In genomic region chr17:37147301-37147812, GRCh38 we compare ENCODE assay signal across 8 cellular contexts.
DNase-seq lines count a peak whose midpoint lies in the region; ATAC-seq and TF ChIP-seq lines count a peak whose summit lies in the region.

No MANE protein-coding gene starts in this region.

- H3K27me3 ChIP-seq in mucosa of rectum (ENCODE audit: control insufficient read depth in 2 of 2, insufficient read depth in 2 of 2, low read length in 2 of 2) = no peaks in the 10 kb centered on the region
- no peaks in the 10 kb centered on the region for H3K27me3 ChIP-seq in heart left ventricle

- WGBS in heart left ventricle, 4 donors = 77 to 82% (median 81%) methylated on average over 4 of the region's 4 CpGs

- no peak for TF ChIP-seq POLR2A in heart left ventricle (IDR thresholded peaks at IDR 0.05)

- no peak for TF ChIP-seq CTCF in VCaP (conservative IDR thresholded peaks at IDR 0.05)
- no peak for TF ChIP-seq CTCF in heart left ventricle (IDR thresholded peaks at IDR 0.05)

- peak overlapping the region; percentile 9 to 35 for H3K9ac ChIP-seq in mucosa of rectum (ENCODE audit: low read depth in 1 of 2, low read length in 2 of 2)

- DNase-seq in SHP77 (lab: John Stamatoyannopoulos, UW) = no peak
- no peak for DNase-seq in heart left ventricle
- no peak for DNase-seq in NCI-H1436 (lab: John Stamatoyannopoulos, UW)

- H3K36me3 ChIP-seq in mucosa of rectum (ENCODE audit: control insufficient read depth in 2 of 2, insufficient read depth in 2 of 2, low read length in 2 of 2) (no peaks in the 10 kb centered on the region), heart left ventricle (peaks cover 0 to 20% (median 0%) of the 10 kb centered on the region in 9 donors)

- no peaks in the 10 kb centered on the region for H3K9me3 ChIP-seq in mucosa of rectum (ENCODE audit: control insufficient read depth in 2 of 2, low read length in 2 of 2)
- H3K9me3 ChIP-seq in heart left ventricle = no peaks in the 10 kb centered on the region

- ATAC-seq in GM18499 (IDR thresholded peaks at IDR 0.05; ENCODE audit: insufficient read depth, unreplicated experiment) = peak; percentile 57
- peak; percentile 67 for ATAC-seq in HG02840 (IDR thresholded peaks at IDR 0.05; ENCODE audit: low FRiP score, unreplicated experiment)
- no peak for ATAC-seq in GM21528 (IDR thresholded peaks at IDR 0.05; ENCODE audit: low FRiP score, unreplicated experiment)
- ATAC-seq in heart left ventricle = no peak

- H3K4me1 ChIP-seq in mucosa of rectum (ENCODE audit: control insufficient read depth in 2 of 2, insufficient read depth in 2 of 2, low read length in 2 of 2) (peaks cover 0 to 5% of the 10 kb centered on the region in 2 donors), heart left ventricle (peaks cover 0 to 5% (median 0%) of the 10 kb centered on the region in 12 donors)

- H3K4me3 ChIP-seq in mucosa of rectum (ENCODE audit: low read length in 2 of 2) (peak overlapping the region; percentile 26 to 50), heart left ventricle (no peak overlapping the region)

- intact Hi-C loops in heart left ventricle (cut with DNase I) = loop anchor here in 2 of 10 donors (10.0 kb wide), 2 partner anchors 57 to 63 kb away; no protein-coding TSS in a partner anchor

- H3K27ac ChIP-seq in VCaP (peak overlapping the region; percentile 72), mucosa of rectum (ENCODE audit: low read depth in 2 of 2, low read length in 2 of 2) (peak overlapping the region; percentile 45 to 62), heart left ventricle (no peak overlapping the region)

Comparison
In these comparisons a context has a peak if more than half of its experiments do, and no peak if none do; other contexts are left out.
1. ATAC-seq: peak in GM18499 (single experiment) and HG02840 (single experiment); none in GM21528 (single experiment) and heart left ventricle (0 of 4).
2. H3K27ac ChIP-seq: peak in VCaP (single experiment) and mucosa of rectum (2 of 2); none in heart left ventricle (0 of 12).
3. H3K4me3 ChIP-seq: peak in mucosa of rectum (2 of 2); none in heart left ventricle (0 of 12).